ENCODE assay signal across 8 cellular contexts in the genomic region with DNA sequence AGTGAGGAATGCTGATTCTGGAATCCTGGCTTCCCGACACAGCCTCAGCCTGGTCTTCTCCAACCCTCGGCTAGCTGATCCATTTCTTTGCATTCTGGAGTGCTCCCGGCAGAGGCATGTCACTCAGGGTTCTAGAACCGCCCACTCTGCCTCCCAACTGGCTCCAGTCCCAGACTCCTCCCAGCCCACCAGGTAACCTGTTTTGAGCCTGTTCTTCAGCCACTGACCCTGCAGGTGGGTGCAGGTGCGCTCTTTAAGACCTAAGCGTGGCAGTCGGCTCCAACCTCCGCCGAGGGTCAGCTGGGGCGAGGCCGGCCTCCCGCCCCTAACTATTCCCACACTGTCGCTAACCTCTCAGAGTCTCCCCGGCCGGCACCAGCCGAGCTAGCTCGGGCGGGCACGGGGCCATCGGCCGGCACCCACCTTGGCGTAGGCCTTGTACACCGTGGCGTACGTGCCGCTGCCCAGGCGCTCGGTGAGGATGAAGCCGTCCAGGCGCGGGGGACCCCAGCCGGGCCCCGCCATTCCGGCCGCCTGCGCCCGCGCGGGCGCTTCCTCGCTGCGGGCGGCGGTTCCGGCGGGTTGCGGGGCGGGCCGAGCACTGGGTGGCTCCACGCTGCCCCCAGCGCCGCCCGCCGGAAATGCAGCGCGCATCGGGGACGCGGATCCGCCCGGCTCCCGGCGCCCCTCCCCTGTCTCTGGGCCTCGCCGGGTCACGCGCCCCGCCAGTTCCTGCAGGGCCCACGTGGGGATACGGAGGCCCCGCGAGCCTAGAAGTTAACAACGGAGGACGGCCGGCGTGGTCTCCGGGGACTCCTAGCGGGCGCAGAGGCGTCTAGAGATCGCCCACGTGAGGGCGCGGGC. TPM values are rescaled to one million over a fixed set of nuclear protein-coding genes. Genes with fewer than 3 reads are reported as not detected.
DNase-seq lines count a peak whose midpoint lies in the region; ATAC-seq and TF ChIP-seq lines count a peak whose summit lies in the region.

A gene with protein sequence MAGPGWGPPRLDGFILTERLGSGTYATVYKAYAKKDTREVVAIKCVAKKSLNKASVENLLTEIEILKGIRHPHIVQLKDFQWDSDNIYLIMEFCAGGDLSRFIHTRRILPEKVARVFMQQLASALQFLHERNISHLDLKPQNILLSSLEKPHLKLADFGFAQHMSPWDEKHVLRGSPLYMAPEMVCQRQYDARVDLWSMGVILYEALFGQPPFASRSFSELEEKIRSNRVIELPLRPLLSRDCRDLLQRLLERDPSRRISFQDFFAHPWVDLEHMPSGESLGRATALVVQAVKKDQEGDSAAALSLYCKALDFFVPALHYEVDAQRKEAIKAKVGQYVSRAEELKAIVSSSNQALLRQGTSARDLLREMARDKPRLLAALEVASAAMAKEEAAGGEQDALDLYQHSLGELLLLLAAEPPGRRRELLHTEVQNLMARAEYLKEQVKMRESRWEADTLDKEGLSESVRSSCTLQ (minus strand): TSS at position 576 of the 864 bp plus-strand sequence. CDS start 51 bp downstream, at position 525.

- peaks cover 44% of the 10 kb centered on the region for H3K4me1 Mint-ChIP-seq in activated naive CD8-positive, alpha-beta T cell treated with anti-CD3 and anti-CD28 coated beads, Interleukin-2, amount 10 ng/mL, durations not matched to agents 7 days and 5 days

- TF ChIP-seq POLR2A in ovary (IDR thresholded peaks at IDR 0.05), result peak; percentile 10

- no peak for TF ChIP-seq EP300 in ovary (IDR thresholded peaks at IDR 0.05)

- H2AFZ ChIP-seq in SU-DHL-6 (ENCODE audit: low read depth, low read length, severe bottlenecking), result peak within 1 kb of the TSS; percentile 85

- H3K9me3 Mint-ChIP-seq in activated naive CD8-positive, alpha-beta T cell treated with anti-CD3 and anti-CD28 coated beads, Interleukin-2, amount 10 ng/mL, durations not matched to agents 7 days and 5 days, result no peaks in the 10 kb centered on the region

- H3K4me2 ChIP-seq in SU-DHL-6 (ENCODE audit: low read depth, low read length, poor library complexity, severe bottlenecking), result peak within 1 kb of the TSS; percentile 81

- H3K9me3 ChIP-seq in SU-DHL-6 (ENCODE audit: insufficient read depth, low read length) (no peaks in the 10 kb centered on the region), ovary (no peaks in the 10 kb centered on the region), thymus (ENCODE audit: control insufficient read depth) (no peaks in the 10 kb centered on the region)

- H3K4me1 ChIP-seq in ovary (ENCODE audit: insufficient read depth) (peaks cover 4% of the 10 kb centered on the region), thymus (ENCODE audit: control insufficient read depth, insufficient read depth, low read length) (peaks cover 7% of the 10 kb centered on the region)

- H3K27me3 ChIP-seq in SU-DHL-6 (ENCODE audit: low read length), result no peaks in the 10 kb centered on the region
- H3K27me3 ChIP-seq in ovary, result no peaks in the 10 kb centered on the region
- no peaks in the 10 kb centered on the region for H3K27me3 ChIP-seq in thymus (ENCODE audit: control insufficient read depth, insufficient read depth)

- POLR2A ChIA-PET in activated naive CD8-positive, alpha-beta T cell treated with anti-CD3 and anti-CD28 coated beads, Interleukin-2, amount 10 ng/mL, durations not matched to agents 7 days and 5 days (lab: Charles Lee), result interaction anchor here (0.8 to 1.4 kb wide), 5 partner anchors 27 to 65 kb away, joined by 4 to 6 read pairs (median 4); a partner anchor contains a TSS

- peaks cover 20% of the 10 kb centered on the region; the same call in 1 of the 2 replicates for H3F3A ChIP-seq in SU-DHL-6 (ENCODE audit: insufficient read depth)

- peak within 1 kb of the TSS; percentile 99 for H3K27ac Mint-ChIP-seq in activated naive CD8-positive, alpha-beta T cell treated with anti-CD3 and anti-CD28 coated beads, Interleukin-2, amount 10 ng/mL, durations not matched to agents 7 days and 5 days

- peak within 1 kb of the TSS; percentile 88 for H3K9ac ChIP-seq in SU-DHL-6 (ENCODE audit: low read length)

- H3K36me3 Mint-ChIP-seq in activated naive CD8-positive, alpha-beta T cell treated with anti-CD3 and anti-CD28 coated beads, Interleukin-2, amount 10 ng/mL, durations not matched to agents 7 days and 5 days, result peaks cover 13% of the 10 kb centered on the region

- H3K9me2 ChIP-seq in SU-DHL-6 (replicated peaks; ENCODE audit: insufficient read depth, low read length), result no peaks in the 10 kb centered on the region

- TF ChIP-seq CTCF in GM12865 (IDR thresholded peaks at IDR 0.05; ENCODE audit: insufficient read depth, low read depth, low read length, missing control alignments) (peak; percentile 69), SU-DHL-6 (IDR thresholded peaks at IDR 0.05; ENCODE audit: insufficient read depth, low read length, poor library complexity, severe bottlenecking) (peak; percentile 26), ovary (IDR thresholded peaks at IDR 0.05) (peak; percentile 60 to 97 (median 96))

- H3K4me3 ChIP-seq in GM12865 (ENCODE audit: low read depth, low read length) (peak within 1 kb of the TSS; percentile 93), SU-DHL-6 (ENCODE audit: insufficient read depth, low read length, poor library complexity, severe bottlenecking) (peak within 1 kb of the TSS; percentile 86), ovary (peak within 1 kb of the TSS; percentile 57), thymus (ENCODE audit: low read length) (peak within 1 kb of the TSS; percentile 87)

- no peaks in the 10 kb centered on the region for H4K20me1 ChIP-seq in SU-DHL-6 (ENCODE audit: low read depth, low read length)

- H3K4me3 Mint-ChIP-seq in activated naive CD8-positive, alpha-beta T cell treated with anti-CD3 and anti-CD28 coated beads, Interleukin-2, amount 10 ng/mL, durations not matched to agents 7 days and 5 days, result peak within 1 kb of the TSS; percentile 92

- peak; percentile 87 for ATAC-seq in HG02759 (IDR thresholded peaks at IDR 0.05; ENCODE audit: unreplicated experiment)
- peak; percentile 83 for ATAC-seq in activated naive CD8-positive, alpha-beta T cell treated with anti-CD3 and anti-CD28 coated beads, Interleukin-2, amount 10 ng/mL, durations not matched to agents 7 days and 5 days (ENCODE audit: low read depth)

- DNase-seq in GM12865 (ENCODE audit: low read depth) (peak; percentile 94), NCI-H128 (lab: John Stamatoyannopoulos, UW; ENCODE audit: unreplicated experiment) (peak; percentile 65), head of caudate nucleus (peak; percentile 82 to 97 (median 94)), ovary (peak; percentile 91 to 95 (median 92))
- DNase-seq in activated naive CD8-positive, alpha-beta T cell treated with anti-CD3 and anti-CD28 coated beads, Interleukin-2, amount 10 ng/mL, durations not matched to agents 7 days and 5 days, result peak; percentile 98

- H3K27me3 Mint-ChIP-seq in activated naive CD8-positive, alpha-beta T cell treated with anti-CD3 and anti-CD28 coated beads, Interleukin-2, amount 10 ng/mL, durations not matched to agents 7 days and 5 days, result no peaks in the 10 kb centered on the region

- peak within 1 kb of the TSS; percentile 71 for H3K27ac ChIP-seq in SU-DHL-6 (ENCODE audit: low read depth, low read length)
- H3K27ac ChIP-seq in ovary, result peak within 1 kb of the TSS; percentile 69 to 90
- peak within 1 kb of the TSS; percentile 75 for H3K27ac ChIP-seq in thymus (ENCODE audit: low read depth)

- H3K36me3 ChIP-seq in SU-DHL-6 (ENCODE audit: low read length), result no peaks in the 10 kb centered on the region
- H3K36me3 ChIP-seq in ovary, result no peaks in the 10 kb centered on the region
- H3K36me3 ChIP-seq in thymus (ENCODE audit: control insufficient read depth, insufficient read depth), result peaks cover 26% of the 10 kb centered on the region

- 0 to 1% (median 0%) methylated on average over 33 to 84 of the region's 84 CpGs for WGBS in ovary, 3 donors
- under 1% methylated on average over 84 of the region's 84 CpGs for WGBS in thymus

- intact Hi-C loops in head of caudate nucleus (cut with DNase I), result no loop called here
- intact Hi-C loops in ovary (cut with DNase I), result loop anchor here in 2 of 4 donors (5.0 to 10.0 kb wide), 2 partner anchors 61 to 62 kb away; a partner anchor contains a TSS

- no peaks in the 10 kb centered on the region for H3K79me2 ChIP-seq in SU-DHL-6 (ENCODE audit: insufficient read depth, low read length)

RNA-seq across cellular contexts. Expression of the gene that starts here (rescaled TPM):
- 10 to 100 TPM; 59.9 to 60.4 TPM for total RNA-seq in activated naive CD8-positive, alpha-beta T cell treated with anti-CD3 and anti-CD28 coated beads, Interleukin-2, amount 10 ng/mL, durations not matched to agents 7 days and 5 days
- total RNA-seq in ovary, result 10 to 100 TPM; 25.2 to 45.7 (median 27.8) TPM
- polyA plus RNA-seq in ovary, result 10 to 100 TPM; 17.4 to 22.6 TPM
- polyA plus RNA-seq in thymus, result 59.4 TPM

Comparison
In these comparisons a context has a peak if more than half of its experiments do, and no peak if none do; other contexts are left out.
1. Peak in every context shown above with its lines: DNase-seq, ATAC-seq, H3K4me3 ChIP-seq and H3K27ac ChIP-seq.
2. CTCF ChIP-seq: peak in every context shown above with its lines; median percentile 96 in ovary; 69 in GM12865; 26 in SU-DHL-6.